In genomic region chr3:13650210-13651056, GRCh38 we compare ENCODE assay signal across 9 cellular contexts.
A peak's percentile ranks its signal among the peaks of the same experiment; 100 is the strongest.
DNase-seq lines count a peak whose midpoint lies in the region; ATAC-seq, FAIRE-seq and TF ChIP-seq lines count a peak whose summit lies in the region.
"Had no signal": no experiment of that assay in that cellular context is flagged by ENCODE, and none has a peak within 500 bp of the region (broad histone marks: within the 10 kb centered on the region; RNA-seq: fewer than 3 reads in every experiment).

No MANE protein-coding gene starts in this region.

- no peak overlapping the region for H3K4me3 Mint-ChIP-seq in activated CD8-positive, alpha-beta memory T cell treated with anti-CD3 and anti-CD28 coated beads, Interleukin-2, amount 10 ng/mL, durations not matched to agents 7 days and 5 days

- DNase-seq in ELR (ENCODE audit: low read depth), result peak; percentile 76
- DNase-seq in NOMO-1 (lab: John Stamatoyannopoulos, UW; ENCODE audit: unreplicated experiment in 2 of 2), result peak; percentile 56 to 68
- DNase-seq in activated CD8-positive, alpha-beta memory T cell treated with anti-CD3 and anti-CD28 coated beads, Interleukin-2, amount 10 ng/mL, durations not matched to agents 7 days and 5 days, result peak; percentile 82
- peak; percentile 54 to 99 for DNase-seq in H1 (ENCODE audit: low read depth in 1 of 2, low spot score in 2 of 2)
- peak; percentile 78 for DNase-seq in midbrain (lab: John Stamatoyannopoulos, UW)
- DNase-seq in stimulated activated CD8-positive, alpha-beta memory T cell treated with anti-CD3 and anti-CD28 coated beads, Interleukin-4, amount 100 ng/mL, for 1 hour (ENCODE audit: low read depth in 2 of 2, low spot score in 1 of 2), result peak; percentile 34 to 63
- DNase-seq in cortex of kidney (lab: John Stamatoyannopoulos, UW), result no peak

- no peak overlapping the region for H2BK20ac ChIP-seq in H1 (ENCODE audit: low read length)

- no peak for FAIRE-seq in H1 (lab: Jason Lieb, UNC)
- FAIRE-seq: islet of Langerhans had no signal

- 21% methylated on average over 48 of the region's 48 CpGs; no CpG with 5 or more reads in 1 of the 2 experiments for WGBS in H1 (ENCODE audit: extremely low coverage in 1 of 2, insufficient coverage in 1 of 2, insufficient read length in 1 of 2, insufficient replicate concordance in 2 of 2, low coverage in 1 of 2, low lambda C conversion rate in 2 of 2, missing lambda C conversion rate in 1 of 2), 2 experiments

- H4K5ac ChIP-seq in H1 (ENCODE audit: insufficient read length, low read depth, low read length), result no peak overlapping the region

- H3K4me2 ChIP-seq in H1 (ENCODE audit: insufficient read depth in 1 of 2, low read depth in 2 of 2, low read length in 2 of 2), result peak overlapping the region; percentile 2 to 63; a peak in 3 of 4 replicates

- no peak overlapping the region for H3K56ac ChIP-seq in H1 (replicated peaks; ENCODE audit: insufficient read length, low read depth, low read length)

- H2BK120ac ChIP-seq in H1 (replicated peaks; ENCODE audit: low read depth, low read length), result no peak overlapping the region

- TF ChIP-seq EP300 in H1 (IDR thresholded peaks at IDR 0.05; ENCODE audit: borderline replicate concordance in 1 of 2, low read depth in 2 of 2, low read length in 2 of 2), result peak in 1 of 2 experiments; percentile 99; a peak in 2 of 3 replicates

- no peak overlapping the region for H3K4ac ChIP-seq in H1 (replicated peaks; ENCODE audit: insufficient read length, low read depth, low read length)

- H2AK5ac ChIP-seq in H1 (ENCODE audit: low read depth, low read length), result no peak overlapping the region; the same call in 1 of the 2 replicates

- H2BK15ac ChIP-seq in H1 (ENCODE audit: low read length), result peak overlapping the region; percentile 75; the same call in 1 of the 2 replicates

- TF ChIP-seq CTCF in HEK293 (tag by site-specific recombination; IDR thresholded peaks at IDR 0.05) (peak; percentile 99), H1 (IDR thresholded peaks at IDR 0.05; ENCODE audit: control extremely low read depth in 1 of 3, insufficient read depth in 1 of 3, low read depth in 1 of 3, low read length in 3 of 3) (peak in 2 of 3 experiments; percentile 99 to 100; a peak in 3 of 4 replicates)

- no peak overlapping the region; the same call in 1 of the 2 replicates for H2BK5ac ChIP-seq in H1 (ENCODE audit: low read depth, low read length)

- H3K27ac ChIP-seq in HEK293 (ENCODE audit: extremely low read depth, low read depth, low read length) (no peak overlapping the region), H1 (ENCODE audit: low read depth, low read length) (no peak overlapping the region)

- no peak for TF ChIP-seq POLR2A in H1 (IDR thresholded peaks at IDR 0.05; ENCODE audit: control extremely low read depth in 1 of 2, low read depth in 2 of 2, low read length in 2 of 2)

- no peak overlapping the region for H3K27ac Mint-ChIP-seq in activated CD8-positive, alpha-beta memory T cell treated with anti-CD3 and anti-CD28 coated beads, Interleukin-2, amount 10 ng/mL, durations not matched to agents 7 days and 5 days

- CTCF ChIA-PET in HEK293 (lab: Yijun Ruan, JAX) (interaction anchor here (0.6 to 17.8 kb wide), 42 partner anchors 9 to 1170 kb away, joined by 3 to 589 read pairs (median 3); partner anchors contain the start of genes HDAC11 and WNT7A), H1 (lab: Charles Lee; ENCODE audit: partially characterized antibody) (interaction anchor here (0.6 to 34.9 kb wide), 46 partner anchors 10 to 555 kb away, joined by 3 to 772 read pairs (median 4); partner anchors contain the start of genes FBLN2, HDAC11 and WNT7A)
- CTCF ChIA-PET in activated CD8-positive, alpha-beta memory T cell treated with anti-CD3 and anti-CD28 coated beads, Interleukin-2, amount 10 ng/mL, durations not matched to agents 7 days and 5 days (lab: Charles Lee), result interaction anchor here (0.7 to 16.2 kb wide), 17 partner anchors 7 to 823 kb away, joined by 3 to 322 read pairs (median 12); partner anchors contain the start of genes HDAC11 and WNT7A

- no peak overlapping the region for H3K4me3 ChIP-seq in HEK293 (ENCODE audit: low read depth, low read length)
- H3K4me3 ChIP-seq in H1 (ENCODE audit: extremely low read depth in 1 of 4, insufficient read depth in 2 of 4, low read depth in 3 of 4, low read length in 4 of 4), result peak overlapping the region in 1 of 4 experiments; percentile 38; a peak in 3 of 8 replicates

- peak; percentile 80 for ATAC-seq in activated CD8-positive, alpha-beta memory T cell treated with anti-CD3 and anti-CD28 coated beads, Interleukin-2, amount 10 ng/mL, durations not matched to agents 7 days and 5 days

- H4K8ac ChIP-seq in H1 (ENCODE audit: extremely low read depth, insufficient read depth, low read length), result peak overlapping the region; percentile 92

- no peaks in the 10 kb centered on the region for H3K9me3 Mint-ChIP-seq in activated CD8-positive, alpha-beta memory T cell treated with anti-CD3 and anti-CD28 coated beads, Interleukin-2, amount 10 ng/mL, durations not matched to agents 7 days and 5 days (ENCODE audit: low read depth)

- H3K36me3 Mint-ChIP-seq in activated CD8-positive, alpha-beta memory T cell treated with anti-CD3 and anti-CD28 coated beads, Interleukin-2, amount 10 ng/mL, durations not matched to agents 7 days and 5 days, result no peaks in the 10 kb centered on the region

- H2AFZ ChIP-seq in H1 (ENCODE audit: low read length), result peak overlapping the region; percentile 98; the same call in 1 of the 2 replicates

- no peak overlapping the region for H3K14ac ChIP-seq in H1 (ENCODE audit: insufficient read length)

- H3K79me2 ChIP-seq in H1 (ENCODE audit: control insufficient read depth in 1 of 2, insufficient read depth in 2 of 2, low read length in 2 of 2), result no peaks in the 10 kb centered on the region

- H3K4me1 Mint-ChIP-seq in activated CD8-positive, alpha-beta memory T cell treated with anti-CD3 and anti-CD28 coated beads, Interleukin-2, amount 10 ng/mL, durations not matched to agents 7 days and 5 days, result peaks cover 27% of the 10 kb centered on the region

- peaks cover 0 to 18% (median 12%) of the 10 kb centered on the region in 4 experiments; a peak in 6 of 7 replicates for H3K27me3 ChIP-seq in H1 (replicated peaks in 1 of 4; ENCODE audit: control insufficient read depth in 3 of 4, extremely low read depth in 1 of 4, insufficient read depth in 3 of 4, low read length in 3 of 4)

- no peak overlapping the region for H3K23ac ChIP-seq in H1 (ENCODE audit: insufficient read length)

- peaks cover 47% of the 10 kb centered on the region for H3K27me3 Mint-ChIP-seq in activated CD8-positive, alpha-beta memory T cell treated with anti-CD3 and anti-CD28 coated beads, Interleukin-2, amount 10 ng/mL, durations not matched to agents 7 days and 5 days

- no peaks in the 10 kb centered on the region for H3K9me3 ChIP-seq in HEK293 (ENCODE audit: control insufficient read depth, insufficient read depth, low read depth, low read length)
- H3K9me3 ChIP-seq in H1 (ENCODE audit: insufficient read depth in 2 of 2, low read depth in 1 of 2, low read length in 1 of 2), result no peaks in the 10 kb centered on the region

- peak overlapping the region; percentile 95 for H2BK12ac ChIP-seq in H1 (ENCODE audit: low read depth, low read length)

- peaks cover 1% of the 10 kb centered on the region; the same call in 1 of the 2 replicates for H3K23me2 ChIP-seq in H1 (ENCODE audit: low read depth, low read length)

- H3K18ac ChIP-seq in H1 (ENCODE audit: extremely low read depth, low read length), result peak overlapping the region; percentile 26

- POLR2A ChIA-PET in HEK293 (lab: Yijun Ruan, JAX), result no interaction called here
- POLR2A ChIA-PET in H1 (lab: Charles Lee; ENCODE audit: partially characterized antibody), result interaction anchor here (1.1 kb wide), 1 partner anchor 229 kb away, joined by 3 read pairs; no protein-coding TSS in a partner anchor

- TF ChIP-seq RAD21 in H1 (IDR thresholded peaks at IDR 0.05 in 1 of 2, conservative IDR thresholded peaks at IDR 0.05 in 1 of 2; ENCODE audit: low read depth in 2 of 2, low read length in 2 of 2), result peak; percentile 91 to 94

- no peaks in the 10 kb centered on the region for H3K4me1 ChIP-seq in HEK293 (ENCODE audit: control insufficient read depth, insufficient read depth, low read length)
- peaks cover 0 to 17% (median 9%) of the 10 kb centered on the region in 4 experiments; a peak in 5 of 7 replicates for H3K4me1 ChIP-seq in H1 (replicated peaks in 1 of 4; ENCODE audit: control insufficient read depth in 3 of 4, insufficient read depth in 4 of 4, low read length in 3 of 4)

- H4K20me1 ChIP-seq in H1 (replicated peaks in 1 of 2; ENCODE audit: control insufficient read depth in 1 of 2, insufficient read depth in 2 of 2, low read length in 2 of 2), result no peaks in the 10 kb centered on the region

- no peaks in the 10 kb centered on the region for H3K36me3 ChIP-seq in HEK293 (ENCODE audit: control insufficient read depth in 2 of 2, insufficient read depth in 1 of 2, low read length in 2 of 2)
- no peaks in the 10 kb centered on the region for H3K36me3 ChIP-seq in H1 (ENCODE audit: control insufficient read depth in 2 of 4, insufficient read depth in 4 of 4, low read length in 3 of 4)

- no peaks in the 10 kb centered on the region for H3K79me1 ChIP-seq in H1 (ENCODE audit: low read depth, low read length)

- peak overlapping the region in 2 of 4 experiments; percentile 13 to 61; a peak in 2 of 7 replicates for H3K9ac ChIP-seq in H1 (replicated peaks in 1 of 4; ENCODE audit: extremely low read depth in 1 of 4, low read depth in 3 of 4, low read length in 3 of 4)

- peak overlapping the region; percentile 57 for H4K91ac ChIP-seq in H1 (replicated peaks; ENCODE audit: insufficient read length, low read length)

TF ChIP-seq in HEK293, 187 proteins besides CTCF, POLR2A, EP300 and RAD21 (continues in another document):
- TF ChIP-seq ZFP41 (tag by site-specific recombination; IDR thresholded peaks at IDR 0.05; ENCODE audit: borderline replicate concordance) (no peak), ZNF23 (tag by site-specific recombination; IDR thresholded peaks at IDR 0.05; ENCODE audit: borderline replicate concordance) (no peak), ZSCAN30 (tag by site-specific recombination; IDR thresholded peaks at IDR 0.05) (0 out of 2 replicates have a peak, but pooled peaks have one; percentile 52), GLI2 (tag by site-specific recombination; IDR thresholded peaks at IDR 0.05; ENCODE audit: borderline replicate concordance, low read depth) (no peak), MYNN (tag by site-specific recombination; IDR thresholded peaks at IDR 0.05; ENCODE audit: borderline replicate concordance) (no peak)

TF ChIP-seq in H1, 55 proteins besides CTCF, POLR2A, EP300 and RAD21 (continues in another document):
- TF ChIP-seq NANOG (IDR thresholded peaks at IDR 0.05; ENCODE audit: insufficient read depth, low read depth, low read length, poor library complexity, severe bottlenecking) (peak; percentile 51), PHF8 (conservative IDR thresholded peaks at IDR 0.05; ENCODE audit: low read depth, low read length) (no peak), SIX5 (IDR thresholded peaks at IDR 0.05; ENCODE audit: low read depth, low read length) (no peak), TCF12 (IDR thresholded peaks at IDR 0.05; ENCODE audit: low read depth, low read length) (0 out of 2 replicates have a peak, but pooled peaks have one; percentile 48), HDAC6 (IDR thresholded peaks at IDR 0.05; ENCODE audit: low read depth, low read length) (no peak), CEBPB (IDR thresholded peaks at IDR 0.05; ENCODE audit: low read depth, low read length) (peak; percentile 69; the same call in 1 of the 2 replicates)
